Comparison of ENCODE assay signal across 15 cellular contexts in genomic region chr4:153111426-153112070, GRCh38.
A peak's percentile ranks its signal among the peaks of the same experiment; 100 is the strongest.
DNase-seq lines count a peak whose midpoint lies in the region; ATAC-seq and TF ChIP-seq lines count a peak whose summit lies in the region.
"Had no signal": no experiment of that assay in that cellular context is flagged by ENCODE, and none has a peak within 500 bp of the region (broad histone marks: within the 10 kb centered on the region; RNA-seq: fewer than 3 reads in every experiment).

No MANE protein-coding gene starts in this region.

- no peaks in the 10 kb centered on the region for H3K36me3 ChIP-seq in DND-41 (ENCODE audit: insufficient read depth, low read length)

- no peak overlapping the region for H3K9ac ChIP-seq in DND-41 (ENCODE audit: low read depth, low read length)

- peaks cover 15% of the 10 kb centered on the region for H3K27me3 Mint-ChIP-seq in activated CD4-positive, alpha-beta T cell treated with anti-CD3 and anti-CD28 coated beads, Interleukin-2, amount 10 ng/mL, durations not matched to agents 7 days and 5 days
- peaks cover 0 to 2% of the 10 kb centered on the region in 2 donors for H3K27me3 Mint-ChIP-seq in stimulated activated naive B cell treated with anti-CD40 and anti-IgM and Interleukin-4, amounts not matched to agents 10 μg/mL and 1 μg/mL and 100 μg/mL, for 72 hours
- peaks cover 30% of the 10 kb centered on the region for H3K27me3 Mint-ChIP-seq in mesothelial cell of epicardium (ENCODE audit: low read depth)

- H3K4me2 ChIP-seq in DND-41 (ENCODE audit: insufficient read depth, low read length) = peak overlapping the region; percentile 49; the same call in 1 of the 2 replicates

- peak overlapping the region; percentile 39; the same call in 1 of the 2 replicates for H3K27ac ChIP-seq in DND-41 (ENCODE audit: low read length)
- H3K27ac ChIP-seq in foreskin keratinocyte = peak overlapping the region; percentile 14
- H3K27ac ChIP-seq: RWPE1 had no signal

- no peaks in the 10 kb centered on the region for H3K36me3 Mint-ChIP-seq in activated CD4-positive, alpha-beta T cell treated with anti-CD3 and anti-CD28 coated beads, Interleukin-2, amount 10 ng/mL, durations not matched to agents 7 days and 5 days (ENCODE audit: low read depth)
- H3K36me3 Mint-ChIP-seq in stimulated activated naive B cell treated with anti-CD40 and anti-IgM and Interleukin-4, amounts not matched to agents 10 μg/mL and 1 μg/mL and 100 μg/mL, for 72 hours = peaks cover 6 to 7% of the 10 kb centered on the region in 2 donors
- no peaks in the 10 kb centered on the region for H3K36me3 Mint-ChIP-seq in mesothelial cell of epicardium

- H3K27me3 ChIP-seq in DND-41 (ENCODE audit: insufficient read depth, low read length, poor library complexity) (no peaks in the 10 kb centered on the region), foreskin keratinocyte (peaks cover 49% of the 10 kb centered on the region)

- intact Hi-C loops in sciatic nerve (cut with DNase I) = no loop called here

- DNase-seq in activated CD4-positive, alpha-beta T cell treated with anti-CD3 and anti-CD28 coated beads, Interleukin-2, amount 10 ng/mL, durations not matched to agents 7 days and 5 days = no peak
- DNase-seq in activated CD4-positive, alpha-beta T cell treated with anti-CD3 and anti-CD28 coated beads, Interleukin-2, amount 50 U/mL, for 4 hours = no peak
- DNase-seq in DND-41 (no peak), foreskin keratinocyte (no peak), sciatic nerve (ENCODE audit: low spot score) (no peak), mesothelial cell of epicardium (ENCODE audit: low spot score in 2 of 2, unreplicated experiment in 2 of 2) (no peak), mesenteric fat pad (ENCODE audit: low spot score) (no peak)
- no peak for DNase-seq in stimulated activated naive B cell treated with anti-CD40 and anti-IgM and Interleukin-4, amounts not matched to agents 10 μg/mL and 1 μg/mL and 100 μg/mL, for 72 hours
- DNase-seq: Calu3, DMS53, KG1, NCI-H1048, NCI-H345, OCI-M1 had no signal

- H3K4me1 ChIP-seq in DND-41 (ENCODE audit: insufficient read depth, low read length) (peaks cover 57% of the 10 kb centered on the region), foreskin keratinocyte (peaks cover 4% of the 10 kb centered on the region)

- no peak overlapping the region for H2AFZ ChIP-seq in DND-41 (ENCODE audit: low read depth, low read length)

- TF ChIP-seq CTCF in DND-41 (IDR thresholded peaks at IDR 0.05; ENCODE audit: borderline replicate concordance, extremely low read depth, low read length, poor library complexity, severe bottlenecking) = no peak
- no peak for TF ChIP-seq CTCF in foreskin keratinocyte (conservative IDR thresholded peaks at IDR 0.05)
- TF ChIP-seq CTCF in mesothelial cell of epicardium (IDR thresholded peaks at IDR 0.05; ENCODE audit: unreplicated experiment) = no peak

- peak overlapping the region; percentile 50 for H3K27ac Mint-ChIP-seq in activated CD4-positive, alpha-beta T cell treated with anti-CD3 and anti-CD28 coated beads, Interleukin-2, amount 10 ng/mL, durations not matched to agents 7 days and 5 days
- H3K27ac Mint-ChIP-seq in stimulated activated naive B cell treated with anti-CD40 and anti-IgM and Interleukin-4, amounts not matched to agents 10 μg/mL and 1 μg/mL and 100 μg/mL, for 72 hours = peak overlapping the region; percentile 4
- H3K27ac Mint-ChIP-seq in mesothelial cell of epicardium = no peak overlapping the region

- no peak overlapping the region for H3K4me3 ChIP-seq in DND-41 (ENCODE audit: low read depth in 1 of 2, low read length in 2 of 2)

- peaks cover under 1% of the 10 kb centered on the region for H3K9me3 Mint-ChIP-seq in activated CD4-positive, alpha-beta T cell treated with anti-CD3 and anti-CD28 coated beads, Interleukin-2, amount 10 ng/mL, durations not matched to agents 7 days and 5 days
- peaks cover 3 to 5% of the 10 kb centered on the region in 2 donors for H3K9me3 Mint-ChIP-seq in stimulated activated naive B cell treated with anti-CD40 and anti-IgM and Interleukin-4, amounts not matched to agents 10 μg/mL and 1 μg/mL and 100 μg/mL, for 72 hours
- H3K9me3 Mint-ChIP-seq in mesothelial cell of epicardium = no peaks in the 10 kb centered on the region

- H3K79me2 ChIP-seq in DND-41 (ENCODE audit: insufficient read depth, low read length) = no peaks in the 10 kb centered on the region

- H3K9me3 ChIP-seq in DND-41 (ENCODE audit: insufficient read depth, low read length, severe bottlenecking) = no peaks in the 10 kb centered on the region

- no peak overlapping the region for H3K4me3 Mint-ChIP-seq in activated CD4-positive, alpha-beta T cell treated with anti-CD3 and anti-CD28 coated beads, Interleukin-2, amount 10 ng/mL, durations not matched to agents 7 days and 5 days
- H3K4me3 Mint-ChIP-seq in stimulated activated naive B cell treated with anti-CD40 and anti-IgM and Interleukin-4, amounts not matched to agents 10 μg/mL and 1 μg/mL and 100 μg/mL, for 72 hours = no peak overlapping the region
- no peak overlapping the region for H3K4me3 Mint-ChIP-seq in mesothelial cell of epicardium

- peaks cover 1% of the 10 kb centered on the region for H3K4me1 Mint-ChIP-seq in activated CD4-positive, alpha-beta T cell treated with anti-CD3 and anti-CD28 coated beads, Interleukin-2, amount 10 ng/mL, durations not matched to agents 7 days and 5 days
- peaks cover 0 to 38% of the 10 kb centered on the region in 2 donors for H3K4me1 Mint-ChIP-seq in stimulated activated naive B cell treated with anti-CD40 and anti-IgM and Interleukin-4, amounts not matched to agents 10 μg/mL and 1 μg/mL and 100 μg/mL, for 72 hours
- H3K4me1 Mint-ChIP-seq in mesothelial cell of epicardium = peaks cover 12% of the 10 kb centered on the region

- POLR2A ChIA-PET in activated CD4-positive, alpha-beta T cell treated with anti-CD3 and anti-CD28 coated beads, Interleukin-2, amount 10 ng/mL, durations not matched to agents 7 days and 5 days (lab: Charles Lee) = no interaction called here

- no peaks in the 10 kb centered on the region for H4K20me1 ChIP-seq in DND-41 (ENCODE audit: insufficient read depth, low read length)

- ATAC-seq in DND-41 (ENCODE audit: insufficient read depth, low read depth) (no peak; the same call in 2 of the 3 replicates), foreskin keratinocyte (no peak), sciatic nerve (no peak)
- no peak for ATAC-seq in stimulated activated naive B cell treated with anti-CD40 and anti-IgM and Interleukin-4, amounts not matched to agents 10 μg/mL and 1 μg/mL and 100 μg/mL, for 72 hours (replicated peaks)

- CTCF ChIA-PET in activated CD4-positive, alpha-beta T cell treated with anti-CD3 and anti-CD28 coated beads, Interleukin-2, amount 10 ng/mL, durations not matched to agents 7 days and 5 days (lab: Charles Lee) = interaction anchor here (0.6 to 3.1 kb wide), 4 partner anchors 15 to 937 kb away, joined by 3 to 12 read pairs (median 4); no protein-coding TSS in a partner anchor
